23 cellular contexts compared by ENCODE assay signal in genomic region chr22:19275919-19276600, GRCh38. TPM values are rescaled to one million over a fixed set of nuclear protein-coding genes. Genes with fewer than 3 reads are reported as not detected.
DNase-seq lines count a peak whose midpoint lies in the region; ATAC-seq and TF ChIP-seq lines count a peak whose summit lies in the region.
"Had no signal": no experiment of that assay in that cellular context is flagged by ENCODE, and none has a peak within 500 bp of the region (broad histone marks: within the 10 kb centered on the region; RNA-seq: fewer than 3 reads in every experiment).

No MANE protein-coding gene starts in this region.

- H3K9me2 ChIP-seq in PC-9 (ENCODE audit: insufficient read depth), result no peaks in the 10 kb centered on the region

- CTCF ChIA-PET in PC-9 (lab: Charles Lee), result no interaction called here

- no peaks in the 10 kb centered on the region for H4K20me1 ChIP-seq in PC-9 (ENCODE audit: insufficient read depth)

- H3K27ac Mint-ChIP-seq in chondrocyte (ENCODE audit: unreplicated experiment), result peak overlapping the region; percentile 81
- H3K27ac Mint-ChIP-seq: activated CD4-positive, alpha-beta memory T cell treated with anti-CD3 and anti-CD28 coated beads for 36 hours; effector memory CD8-positive, alpha-beta T cell had no signal

- no peaks in the 10 kb centered on the region for H3K9me3 ChIP-seq in thymus (ENCODE audit: control insufficient read depth)
- H3K9me3 ChIP-seq in PC-9 (ENCODE audit: insufficient read depth, low read depth), result no peaks in the 10 kb centered on the region
- H3K9me3 ChIP-seq: body of pancreas, esophagus squamous epithelium, ovary, suprapubic skin had no signal

- no TSS peak for BruUV-seq in PC-9 (replicated peaks; lab: Mats Ljungman, UMichigan)

- TF ChIP-seq CTCF in chondrocyte (IDR thresholded peaks at IDR 0.05) (no peak), PC-9 (conservative IDR thresholded peaks at IDR 0.05) (no peak)

- 73% methylated on average over 6 of the region's 6 CpGs for WGBS in thymus

- H3K27me3 ChIP-seq in thymus (ENCODE audit: control insufficient read depth, insufficient read depth) (no peaks in the 10 kb centered on the region), PC-9 (ENCODE audit: insufficient read depth, low read depth) (no peaks in the 10 kb centered on the region)
- H3K27me3 ChIP-seq: body of pancreas, esophagus squamous epithelium, ovary, suprapubic skin had no signal

- no peak overlapping the region for H3K4me2 ChIP-seq in PC-9

- H3K4me1 ChIP-seq in thymus (ENCODE audit: control insufficient read depth, insufficient read depth, low read length) (no peaks in the 10 kb centered on the region), PC-9 (replicated peaks; ENCODE audit: insufficient read depth) (no peaks in the 10 kb centered on the region)
- H3K4me1 ChIP-seq: body of pancreas, esophagus squamous epithelium, suprapubic skin had no signal

- H3K4me1 Mint-ChIP-seq in chondrocyte (ENCODE audit: low read depth), result peaks cover 36% of the 10 kb centered on the region

- peak overlapping the region; percentile 55 for H3K27ac ChIP-seq in thymus (ENCODE audit: low read depth)
- H3K27ac ChIP-seq in PC-9, result no peak overlapping the region
- H3K27ac ChIP-seq: body of pancreas, esophagus squamous epithelium, ovary, suprapubic skin had no signal

- intact Hi-C loops in PC-9 (cut with micrococcal nuclease; ENCODE audit: unreplicated experiment), result no loop called here

- H3K36me3 ChIP-seq in thymus (ENCODE audit: control insufficient read depth, insufficient read depth) (no peaks in the 10 kb centered on the region), PC-9 (ENCODE audit: low read depth) (no peaks in the 10 kb centered on the region)
- H3K36me3 ChIP-seq: ovary, suprapubic skin had no signal

- H3F3A ChIP-seq in PC-9 (ENCODE audit: insufficient read depth, low read depth), result no peaks in the 10 kb centered on the region

- POLR2A ChIA-PET in PC-9 (lab: Charles Lee; ENCODE audit: unreplicated experiment), result no interaction called here

- H3K4me3 ChIP-seq in thymus (ENCODE audit: low read length) (no peak overlapping the region), PC-9 (no peak overlapping the region)
- H3K4me3 ChIP-seq: body of pancreas, esophagus squamous epithelium, GM12878, ovary, suprapubic skin had no signal

- no peak overlapping the region for H2AFZ ChIP-seq in PC-9

- no peaks in the 10 kb centered on the region for H3K27me3 Mint-ChIP-seq in chondrocyte (ENCODE audit: low read depth)
- H3K27me3 Mint-ChIP-seq: activated CD4-positive, alpha-beta memory T cell treated with anti-CD3 and anti-CD28 coated beads for 36 hours; effector memory CD8-positive, alpha-beta T cell had no signal

- no peaks in the 10 kb centered on the region for H3K79me2 ChIP-seq in PC-9 (ENCODE audit: low read depth)

- H3K9me3 Mint-ChIP-seq in chondrocyte (ENCODE audit: low read depth), result no peaks in the 10 kb centered on the region
- H3K9me3 Mint-ChIP-seq: activated CD4-positive, alpha-beta memory T cell treated with anti-CD3 and anti-CD28 coated beads for 36 hours; effector memory CD8-positive, alpha-beta T cell had no signal

- peaks cover 10% of the 10 kb centered on the region for H3K36me3 Mint-ChIP-seq in chondrocyte (ENCODE audit: low read depth)
- H3K36me3 Mint-ChIP-seq: activated CD4-positive, alpha-beta memory T cell treated with anti-CD3 and anti-CD28 coated beads for 36 hours had no signal

- ATAC-seq in GM21528 (IDR thresholded peaks at IDR 0.05; ENCODE audit: low FRiP score, unreplicated experiment) (no peak), GM21619 (IDR thresholded peaks at IDR 0.05; ENCODE audit: unreplicated experiment) (no peak)
- ATAC-seq: body of pancreas; effector memory CD8-positive, alpha-beta T cell; GM12878; sciatic nerve had no signal

- DNase-seq in NCI-H2196 (lab: John Stamatoyannopoulos, UW; ENCODE audit: unreplicated experiment) (peak; percentile 44), chondrocyte (ENCODE audit: low spot score) (no peak), left kidney (ENCODE audit: low read depth, low spot score) (peak; percentile 61), PC-9 (no peak)
- DNase-seq: activated CD4-positive, alpha-beta memory T cell treated with anti-CD3 and anti-CD28 coated beads for 36 hours; activated CD4-positive, CD25-positive, alpha-beta regulatory T cell; activated effector memory CD4-positive, alpha-beta T cell treated with Interleukin-2 at 50 U/mL for 16 hours; AML-193; effector memory CD8-positive, alpha-beta T cell; esophagus squamous epithelium; kidney glomerular epithelial cell; mesenchymal stem cell; NCI-H1092 treated with DMSO at 0.1 percent for 48 hours; NCI-H2029 treated with DMSO at 0.1 percent for 48 hours; NCI-H524 treated with DMSO at 0.1 percent for 48 hours had no signal

- H3K4me3 Mint-ChIP-seq in chondrocyte (ENCODE audit: unreplicated experiment), result no peak overlapping the region
- H3K4me3 Mint-ChIP-seq: activated CD4-positive, alpha-beta memory T cell treated with anti-CD3 and anti-CD28 coated beads for 36 hours; effector memory CD8-positive, alpha-beta T cell had no signal

RNA-seq across cellular contexts. Expression of gene CLTCL1, which starts 15.5 kb away (rescaled TPM):
- total RNA-seq in chondrocyte, result 22.5 to 28.3 TPM (median 24.2 TPM) in 3 replicates
- 30.4 TPM for polyA plus RNA-seq in thymus
- 6.6 and 7.2 TPM in 2 replicates for total RNA-seq in PC-9 (2021)

Comparison
In these comparisons a context has a peak if more than half of its experiments do, and no peak if none do; other contexts are left out.
1. DNase-seq: peak in NCI-H2196 (single experiment) and left kidney (single experiment); none in chondrocyte (single experiment) and PC-9 (0 of 2).